ENCODE assay signal across 8 cellular contexts in the genomic region with DNA sequence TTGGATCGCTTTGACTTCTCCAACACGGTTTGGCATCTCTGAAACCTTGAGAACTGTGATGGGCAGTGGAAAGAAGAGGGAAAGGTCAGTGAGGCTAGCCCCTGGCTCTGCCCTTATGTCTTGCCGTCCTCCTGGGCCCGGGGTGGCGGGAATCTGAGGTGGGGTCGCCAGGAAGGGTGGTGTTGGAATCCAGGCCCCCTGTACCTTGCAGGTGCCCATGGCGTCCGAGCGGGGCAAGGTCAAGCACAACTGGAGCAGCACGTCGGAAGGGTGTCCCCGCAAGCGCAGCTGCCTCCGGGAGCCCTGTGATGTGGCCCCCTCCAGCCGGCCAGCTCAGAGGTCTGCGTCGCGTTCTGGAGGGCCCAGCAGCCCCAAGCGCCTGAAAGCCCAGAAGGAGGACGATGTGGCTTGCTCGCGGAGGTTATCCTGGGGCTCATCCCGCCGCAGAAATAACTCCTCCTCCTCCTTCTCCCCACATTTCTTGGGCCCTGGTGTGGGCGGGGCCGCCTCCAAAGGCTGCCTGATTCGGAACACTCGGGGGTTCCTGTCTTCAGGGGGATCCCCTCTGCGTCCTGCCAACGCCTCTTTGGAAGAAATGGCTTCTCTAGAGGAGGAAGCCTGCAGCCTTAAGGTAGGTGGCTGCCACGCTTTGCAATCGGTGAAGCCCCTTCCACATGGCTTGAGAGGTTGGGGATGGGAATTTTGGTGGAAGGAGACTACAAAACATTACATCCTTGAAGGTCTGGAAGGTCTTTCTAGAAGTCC. TPM values are rescaled to one million over a fixed set of nuclear protein-coding genes. Genes with fewer than 3 reads are reported as not detected.
DNase-seq lines count a peak whose midpoint lies in the region; ATAC-seq, FAIRE-seq and TF ChIP-seq lines count a peak whose summit lies in the region.

No MANE protein-coding gene starts in this region.

- H3K9me3 Mint-ChIP-seq in activated CD8-positive, alpha-beta T cell treated with anti-CD3 and anti-CD28 coated beads for 36 hours = peaks cover 19% of the 10 kb centered on the region

- H3K9me3 ChIP-seq in H1 (ENCODE audit: insufficient read depth in 2 of 2, low read depth in 1 of 2, low read length in 1 of 2) (no peaks in the 10 kb centered on the region), mucosa of stomach (ENCODE audit: control insufficient read depth, low read length) (no peaks in the 10 kb centered on the region)

- WGBS in H1 (ENCODE audit: extremely low coverage in 1 of 2, insufficient coverage in 1 of 2, insufficient read length in 1 of 2, insufficient replicate concordance in 2 of 2, low coverage in 1 of 2, low lambda C conversion rate in 2 of 2, missing lambda C conversion rate in 1 of 2), 2 experiments = 3% methylated on average over 28 of the region's 32 CpGs; no CpG with 5 or more reads in 1 of the 2 experiments

- peaks cover 0 to 4% of the 10 kb centered on the region in 2 experiments for H4K20me1 ChIP-seq in H1 (replicated peaks in 1 of 2; ENCODE audit: control insufficient read depth in 1 of 2, insufficient read depth in 2 of 2, low read length in 2 of 2)

- peak overlapping the region; percentile 98 for H3K4me3 Mint-ChIP-seq in activated CD8-positive, alpha-beta T cell treated with anti-CD3 and anti-CD28 coated beads for 36 hours

- H3K23ac ChIP-seq in H1 (ENCODE audit: insufficient read length) = no peak overlapping the region

- H3K4ac ChIP-seq in H1 (replicated peaks; ENCODE audit: insufficient read length, low read depth, low read length) = peak overlapping the region; percentile 2

- TF ChIP-seq RAD21 in H1 (IDR thresholded peaks at IDR 0.05 in 1 of 2, conservative IDR thresholded peaks at IDR 0.05 in 1 of 2; ENCODE audit: low read depth in 2 of 2, low read length in 2 of 2) = no peak

- peak; percentile 34 for ATAC-seq in activated CD8-positive, alpha-beta T cell treated with anti-CD3 and anti-CD28 coated beads for 36 hours
- no peak for ATAC-seq in GM21423 (IDR thresholded peaks at IDR 0.05; ENCODE audit: unreplicated experiment)

- H2AK5ac ChIP-seq in H1 (ENCODE audit: low read depth, low read length) = peak overlapping the region; percentile 32; the same call in 1 of the 2 replicates

- H2BK15ac ChIP-seq in H1 (ENCODE audit: low read length) = no peak overlapping the region

- H3K27ac Mint-ChIP-seq in activated CD8-positive, alpha-beta T cell treated with anti-CD3 and anti-CD28 coated beads for 36 hours = peak overlapping the region; percentile 98

- peaks cover 76% of the 10 kb centered on the region for H3K36me3 Mint-ChIP-seq in activated CD8-positive, alpha-beta T cell treated with anti-CD3 and anti-CD28 coated beads for 36 hours (ENCODE audit: low read depth)

- peak in 1 of 2 experiments; percentile 66; a peak in 1 of 3 replicates for TF ChIP-seq POLR2A in H1 (IDR thresholded peaks at IDR 0.05; ENCODE audit: control extremely low read depth in 1 of 2, low read depth in 2 of 2, low read length in 2 of 2)

- CTCF ChIA-PET in activated CD8-positive, alpha-beta T cell treated with anti-CD3 and anti-CD28 coated beads for 36 hours (lab: Charles Lee) = interaction anchor here (1.0 to 4.7 kb wide), 3 partner anchors 14 to 219 kb away, joined by 3 to 27 read pairs (median 4); a partner anchor contains a TSS
- CTCF ChIA-PET in H1 (lab: Charles Lee; ENCODE audit: partially characterized antibody) = interaction anchor here (0.6 to 1.2 kb wide), 3 partner anchors 14 to 224 kb away, joined by 3 to 5 read pairs (median 5); a partner anchor contains a TSS

- peak overlapping the region; percentile 83 for H3K18ac ChIP-seq in H1 (ENCODE audit: extremely low read depth, low read length)

- no peak overlapping the region for H2BK20ac ChIP-seq in H1 (ENCODE audit: low read length)

- peaks cover 0 to 11% (median 7%) of the 10 kb centered on the region in 4 experiments; a peak in 6 of 7 replicates for H3K4me1 ChIP-seq in H1 (replicated peaks in 1 of 4; ENCODE audit: control insufficient read depth in 3 of 4, insufficient read depth in 4 of 4, low read length in 3 of 4)
- H3K4me1 ChIP-seq in mucosa of stomach (ENCODE audit: control insufficient read depth, insufficient read depth, low read length) = peaks cover 16% of the 10 kb centered on the region

- peak overlapping the region; percentile 98 to 99 for H3K4me2 ChIP-seq in H1 (ENCODE audit: insufficient read depth in 1 of 2, low read depth in 2 of 2, low read length in 2 of 2)

- H3K4me3 ChIP-seq in H1 (ENCODE audit: extremely low read depth in 1 of 4, insufficient read depth in 2 of 4, low read depth in 3 of 4, low read length in 4 of 4) = peak overlapping the region; percentile 72 to 92 (median 86)
- peak overlapping the region; percentile 98 for H3K4me3 ChIP-seq in mucosa of stomach (ENCODE audit: low read length)

- H4K5ac ChIP-seq in H1 (ENCODE audit: insufficient read length, low read depth, low read length) = peak overlapping the region; percentile 15

- peak overlapping the region; percentile 81 for H2BK12ac ChIP-seq in H1 (ENCODE audit: low read depth, low read length)

- H3K79me2 ChIP-seq in H1 (ENCODE audit: control insufficient read depth in 1 of 2, insufficient read depth in 2 of 2, low read length in 2 of 2) = peaks cover 0 to 39% of the 10 kb centered on the region in 2 experiments; a peak in 2 of 4 replicates

- H3K27ac ChIP-seq in H1 (ENCODE audit: low read depth, low read length) = peak overlapping the region; percentile 58; the same call in 1 of the 2 replicates

- H3K56ac ChIP-seq in H1 (replicated peaks; ENCODE audit: insufficient read length, low read depth, low read length) = peak overlapping the region; percentile 90

- H2BK5ac ChIP-seq in H1 (ENCODE audit: low read depth, low read length) = 0 out of 2 replicates have a peak overlapping the region, but pooled peaks have one; percentile 32

- H3K27me3 ChIP-seq in H1 (replicated peaks in 1 of 4; ENCODE audit: control insufficient read depth in 3 of 4, extremely low read depth in 1 of 4, insufficient read depth in 3 of 4, low read length in 3 of 4) (no peaks in the 10 kb centered on the region), mucosa of stomach (ENCODE audit: control insufficient read depth, insufficient read depth, low read length) (no peaks in the 10 kb centered on the region)

- POLR2A ChIA-PET in activated CD8-positive, alpha-beta T cell treated with anti-CD3 and anti-CD28 coated beads for 36 hours (lab: Charles Lee) = interaction anchor here (0.6 to 2.5 kb wide), 13 partner anchors 10 to 345 kb away, joined by 3 to 16 read pairs (median 4); a partner anchor contains a TSS
- POLR2A ChIA-PET in H1 (lab: Charles Lee; ENCODE audit: partially characterized antibody) = interaction anchor here (0.8 to 4.7 kb wide), 7 partner anchors 10 to 49 kb away, joined by 3 to 26 read pairs (median 4); no protein-coding TSS in a partner anchor

- no peak for FAIRE-seq in H1 (lab: Jason Lieb, UNC)

- H2BK120ac ChIP-seq in H1 (replicated peaks; ENCODE audit: low read depth, low read length) = no peak overlapping the region

- peak overlapping the region; percentile 91; the same call in 1 of the 2 replicates for H4K8ac ChIP-seq in H1 (ENCODE audit: extremely low read depth, insufficient read depth, low read length)

- H3K9ac ChIP-seq in H1 (replicated peaks in 1 of 4; ENCODE audit: extremely low read depth in 1 of 4, low read depth in 3 of 4, low read length in 3 of 4) (peak overlapping the region; percentile 68 to 84 (median 80)), mucosa of stomach (ENCODE audit: low read length) (peak overlapping the region; percentile 89)

- no peak for TF ChIP-seq CTCF in activated CD8-positive, alpha-beta T cell treated with anti-CD3 and anti-CD28 coated beads for 36 hours (IDR thresholded peaks at IDR 0.05)
- TF ChIP-seq CTCF in H1 (IDR thresholded peaks at IDR 0.05; ENCODE audit: control extremely low read depth in 1 of 3, insufficient read depth in 1 of 3, low read depth in 1 of 3, low read length in 3 of 3) = no peak

- peaks cover 12% of the 10 kb centered on the region; the same call in 1 of the 2 replicates for H3K23me2 ChIP-seq in H1 (ENCODE audit: low read depth, low read length)

- H3K36me3 ChIP-seq in H1 (ENCODE audit: control insufficient read depth in 2 of 4, insufficient read depth in 4 of 4, low read length in 3 of 4) = peaks cover 3 to 12% (median 10%) of the 10 kb centered on the region in 4 experiments; a peak in 6 of 8 replicates
- H3K36me3 ChIP-seq in mucosa of stomach (ENCODE audit: control insufficient read depth, insufficient read depth, low read length) = no peaks in the 10 kb centered on the region

- peaks cover 51% of the 10 kb centered on the region for H3K4me1 Mint-ChIP-seq in activated CD8-positive, alpha-beta T cell treated with anti-CD3 and anti-CD28 coated beads for 36 hours (ENCODE audit: low read depth)

- H4K91ac ChIP-seq in H1 (replicated peaks; ENCODE audit: insufficient read length, low read length) = peak overlapping the region; percentile 88

- H3K27me3 Mint-ChIP-seq in activated CD8-positive, alpha-beta T cell treated with anti-CD3 and anti-CD28 coated beads for 36 hours = no peaks in the 10 kb centered on the region

- intact Hi-C loops in activated CD8-positive, alpha-beta T cell treated with anti-CD3 and anti-CD28 coated beads for 36 hours (cut with micrococcal nuclease) = loop anchor here (10.0 kb wide), 1 partner anchor 264 kb away; a partner anchor contains a TSS

- H2AFZ ChIP-seq in H1 (ENCODE audit: low read length) = peak overlapping the region; percentile 31; the same call in 1 of the 2 replicates

- no peak overlapping the region for H3K14ac ChIP-seq in H1 (ENCODE audit: insufficient read length)

- in situ Hi-C loops in KBM-7 (cut with MboI; ENCODE audit: low pct_unique_long_range_greater_than_20kb, low sequenced_read_pairs) = no loop called here

- H3K79me1 ChIP-seq in H1 (ENCODE audit: low read depth, low read length) = peaks cover 14% of the 10 kb centered on the region

- DNase-seq in ELR (ENCODE audit: low read depth) (peak; percentile 62), KBM-7 (peak; percentile 39), H1 (ENCODE audit: low read depth in 1 of 2, low spot score in 2 of 2) (peak in 1 of 2 experiments; percentile 68), DMS114 treated with DMSO at 0.1 percent for 48 hours (lab: John Stamatoyannopoulos, UW; ENCODE audit: unreplicated experiment) (no peak)
- DNase-seq in activated CD8-positive, alpha-beta T cell treated with anti-CD3 and anti-CD28 coated beads for 36 hours = peak; percentile 84
- DNase-seq in stimulated activated naive CD4-positive, alpha-beta T cell treated with Interleukin-2 at 50 U/mL for 16 hours (lab: John Stamatoyannopoulos, UW) = peak; percentile 58

- no peak for TF ChIP-seq EP300 in H1 (IDR thresholded peaks at IDR 0.05; ENCODE audit: borderline replicate concordance in 1 of 2, low read depth in 2 of 2, low read length in 2 of 2)

RNA-seq across cellular contexts. Expression of a gene that starts 0.9 kb away (rescaled TPM):
- 10 to 100 TPM; 37.1 to 38.5 TPM for total RNA-seq in activated CD8-positive, alpha-beta T cell treated with anti-CD3 and anti-CD28 coated beads for 36 hours
- total RNA-seq in H1 (2021; fragmentation: NEBNext Ultra II Directional; extraction: Animal tissue kit (Norgen Biotek cat#: 25700)) = 34.8 and 35.3 TPM in 2 replicates
- polyA plus RNA-seq in H1 (2011; rRNA removed) = 12.1 and 12.3 TPM in 2 replicates
- 11.5 TPM for polyA plus RNA-seq in H1 (2011; cell fraction: cytosol; rRNA removed)
- 17.6 TPM for polyA plus RNA-seq in H1 (2011; cell fraction: nucleus; rRNA removed)
- 21.3 to 23.2 TPM (median 21.9 TPM) in 4 replicates for polyA plus RNA-seq in H1 (2012, experiment 1 of 2)
- polyA plus RNA-seq in H1 (2012, experiment 2 of 2) = 18.4 TPM
- 14.6 TPM for polyA plus RNA-seq in H1 (2013, experiment 1 of 2)
- 15.0 TPM for polyA plus RNA-seq in H1 (2013, experiment 2 of 2)
- 39.2 and 40.9 TPM in 2 replicates for polyA minus RNA-seq in H1 (2011; rRNA and poly(A)+ RNA removed)
- 13.6 TPM for polyA minus RNA-seq in H1 (2011; cell fraction: cytosol; rRNA and poly(A)+ RNA removed)
- polyA minus RNA-seq in H1 (2011; cell fraction: nucleus; rRNA and poly(A)+ RNA removed) = 36.3 TPM

RNA-seq across cellular contexts. Expression of a gene that starts 43.6 kb away (rescaled TPM):
- under 1 TPM in 1 of 2 experiments, not detected in 1; 0.22 TPM for total RNA-seq in activated CD8-positive, alpha-beta T cell treated with anti-CD3 and anti-CD28 coated beads for 36 hours
- 0.35 TPM in 1 of 2 replicates, not detected in the other for total RNA-seq in H1 (2021; fragmentation: NEBNext Ultra II Directional; extraction: Animal tissue kit (Norgen Biotek cat#: 25700))
- 0.06 and 0.32 TPM in 2 replicates for polyA plus RNA-seq in H1 (2011; rRNA removed)
- polyA plus RNA-seq in H1 (2011; cell fraction: cytosol; rRNA removed) = 0.13 TPM
- 0.57 TPM for polyA plus RNA-seq in H1 (2011; cell fraction: nucleus; rRNA removed)
- polyA plus RNA-seq in H1 (2012, experiment 1 of 2) = 0.23 to 0.87 TPM (median 0.50 TPM) in 3 of 4 replicates, not detected in the other
- not detected for polyA plus RNA-seq in H1 (2012, experiment 2 of 2)
- 0.14 TPM for polyA plus RNA-seq in H1 (2013, experiment 1 of 2)
- 0.26 TPM for polyA plus RNA-seq in H1 (2013, experiment 2 of 2)
- 0.29 and 0.57 TPM in 2 replicates for polyA minus RNA-seq in H1 (2011; rRNA and poly(A)+ RNA removed)
- not detected for polyA minus RNA-seq in H1 (2011; cell fraction: cytosol; rRNA and poly(A)+ RNA removed)
- 1.00 TPM for polyA minus RNA-seq in H1 (2011; cell fraction: nucleus; rRNA and poly(A)+ RNA removed)
